Comparison of ENCODE assay signal across 9 cellular contexts in the genomic region with DNA sequence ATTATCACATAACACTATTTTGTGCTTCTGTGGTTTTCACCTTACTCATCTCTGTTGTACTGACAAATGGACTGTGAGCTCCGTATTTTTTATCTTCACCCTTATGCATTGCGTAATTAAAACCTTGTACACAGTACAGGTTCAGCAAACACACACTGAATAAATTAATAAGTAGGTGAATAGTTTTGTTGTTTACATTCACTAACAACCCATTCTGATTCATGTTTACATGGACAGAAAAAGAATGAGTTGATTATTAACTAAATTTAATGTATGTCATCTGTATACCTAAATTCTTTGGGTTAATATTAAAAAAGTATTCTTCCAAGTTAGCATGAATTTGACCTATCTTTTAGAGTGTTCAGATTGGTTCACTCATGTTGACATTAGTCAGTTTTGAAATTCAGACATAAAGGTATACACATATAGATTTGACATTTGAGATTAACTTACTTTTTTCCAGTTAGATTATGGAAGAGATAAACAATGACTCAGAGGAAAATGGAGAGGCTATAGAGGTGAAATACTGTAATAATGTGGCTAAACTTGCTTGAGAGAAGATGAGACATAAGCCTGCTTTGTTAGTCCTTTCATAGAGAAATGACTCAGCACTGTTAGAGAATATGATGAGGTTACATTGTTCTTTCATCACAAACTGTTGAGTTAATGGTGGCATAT.
A peak's percentile ranks its signal among the peaks of the same experiment; 100 is the strongest.
DNase-seq lines count a peak whose midpoint lies in the region; ATAC-seq and TF ChIP-seq lines count a peak whose summit lies in the region.
"Had no signal": no experiment of that assay in that cellular context is flagged by ENCODE, and none has a peak within 500 bp of the region (broad histone marks: within the 10 kb centered on the region; RNA-seq: fewer than 3 reads in every experiment).

No MANE protein-coding gene starts in this region.

- H3K9ac ChIP-seq in DND-41 (ENCODE audit: low read depth, low read length): no peak overlapping the region

- intact Hi-C loops in esophagus squamous epithelium (cut with DNase I): no loop called here

- DNase-seq in DND-41 (no peak), NCI-H146 (lab: John Stamatoyannopoulos, UW) (peak; percentile 42), foreskin melanocyte (peak; percentile 90), esophagus squamous epithelium (lab: John Stamatoyannopoulos, UW) (no peak), MG63 (no peak), SHP77 treated with DMSO at 0.1 percent for 48 hours (lab: John Stamatoyannopoulos, UW) (no peak)
- DNase-seq in stimulated activated naive CD4-positive, alpha-beta T cell treated with Interleukin-2 at 50 U/mL for 16 hours (lab: John Stamatoyannopoulos, UW): no peak
- DNase-seq: T-helper 1 cell had no signal

- H3K4me3 ChIP-seq in DND-41 (ENCODE audit: low read depth in 1 of 2, low read length in 2 of 2) (no peak overlapping the region), esophagus squamous epithelium (no peak overlapping the region), MG63 (no peak overlapping the region)

- H4K20me1 ChIP-seq in DND-41 (ENCODE audit: insufficient read depth, low read length): no peaks in the 10 kb centered on the region

- H3K27me3 ChIP-seq in DND-41 (ENCODE audit: insufficient read depth, low read length, poor library complexity) (no peaks in the 10 kb centered on the region), esophagus squamous epithelium (no peaks in the 10 kb centered on the region), MG63 (no peaks in the 10 kb centered on the region)

- no peak for TF ChIP-seq POLR2A in esophagus squamous epithelium (IDR thresholded peaks at IDR 0.05)

- no peak for TF ChIP-seq CTCF in DND-41 (IDR thresholded peaks at IDR 0.05; ENCODE audit: borderline replicate concordance, extremely low read depth, low read length, poor library complexity, severe bottlenecking)
- no peak for TF ChIP-seq CTCF in esophagus squamous epithelium (IDR thresholded peaks at IDR 0.05)

- ATAC-seq in DND-41 (ENCODE audit: insufficient read depth, low read depth): peak; percentile 52; the same call in 1 of the 3 replicates
- ATAC-seq in GM21717 (IDR thresholded peaks at IDR 0.05; ENCODE audit: unreplicated experiment): peak; percentile 71

- no peaks in the 10 kb centered on the region for H3K36me3 ChIP-seq in DND-41 (ENCODE audit: insufficient read depth, low read length)
- no peaks in the 10 kb centered on the region for H3K36me3 ChIP-seq in esophagus squamous epithelium
- no peaks in the 10 kb centered on the region for H3K36me3 ChIP-seq in MG63

- no peak overlapping the region for H3K4me2 ChIP-seq in DND-41 (ENCODE audit: insufficient read depth, low read length)

- WGBS in esophagus squamous epithelium, 2 donors: 58 to 61% methylated on average over 2 of the region's 2 CpGs

- H3K27ac ChIP-seq in DND-41 (ENCODE audit: low read length) (no peak overlapping the region), esophagus squamous epithelium (no peak overlapping the region)

- no peaks in the 10 kb centered on the region for H3K79me2 ChIP-seq in DND-41 (ENCODE audit: insufficient read depth, low read length)

- no peaks in the 10 kb centered on the region for H3K9me3 ChIP-seq in DND-41 (ENCODE audit: insufficient read depth, low read length, severe bottlenecking)
- no peaks in the 10 kb centered on the region for H3K9me3 ChIP-seq in esophagus squamous epithelium
- H3K9me3 ChIP-seq in MG63: no peaks in the 10 kb centered on the region

- H3K4me1 ChIP-seq in DND-41 (ENCODE audit: insufficient read depth, low read length) (no peaks in the 10 kb centered on the region), esophagus squamous epithelium (peaks cover 0 to 23% (median 0%) of the 10 kb centered on the region in 3 donors)

- no peak overlapping the region for H2AFZ ChIP-seq in DND-41 (ENCODE audit: low read depth, low read length)

Comparison
In these comparisons a context has a peak if more than half of its experiments do, and no peak if none do; other contexts are left out.
1. DNase-seq: peak in NCI-H146 (single experiment) and foreskin melanocyte (single experiment); none in DND-41 (single experiment), esophagus squamous epithelium (single experiment), MG63 (single experiment), SHP77 treated with DMSO at 0.1 percent for 48 hours (single experiment) and stimulated activated naive CD4-positive, alpha-beta T cell treated with Interleukin-2 at 50 U/mL for 16 hours (single experiment).